Comparison of ENCODE assay signal across 21 cellular contexts in genomic region chr17:57017625-57018024, GRCh38. TPM values are rescaled to one million over a fixed set of nuclear protein-coding genes. Genes with fewer than 3 reads are reported as not detected.
DNase-seq lines count a peak whose midpoint lies in the region; ATAC-seq and TF ChIP-seq lines count a peak whose summit lies in the region.
"Had no signal": no experiment of that assay in that cellular context is flagged by ENCODE, and none has a peak within 500 bp of the region (broad histone marks: within the 10 kb centered on the region; RNA-seq: fewer than 3 reads in every experiment).

No MANE protein-coding gene starts in this region.

- H3K27ac Mint-ChIP-seq in H9 (peak overlapping the region; percentile 89 to 92 (median 92); a peak in 6 of 7 replicates), endodermal cell (peak overlapping the region; percentile 68)
- no peak overlapping the region for H3K27ac Mint-ChIP-seq in activated CD8-positive, alpha-beta memory T cell treated with anti-CD3 and anti-CD28 coated beads, Interleukin-2, amount 10 ng/mL, durations not matched to agents 7 days and 5 days
- H3K27ac Mint-ChIP-seq in activated CD4-positive, alpha-beta T cell treated with anti-CD3 and anti-CD28 coated beads, Interleukin-2, amount 10 ng/mL, durations not matched to agents 24 days and 14 days: no peak overlapping the region
- H3K27ac Mint-ChIP-seq: CD14-positive monocyte, HFFc6, IgD-negative memory B cell had no signal

- H2AK5ac ChIP-seq in H9 (ENCODE audit: insufficient read length, low read length): no peak overlapping the region

- ATAC-seq in PC-3: no peak
- ATAC-seq in activated CD8-positive, alpha-beta memory T cell treated with anti-CD3 and anti-CD28 coated beads, Interleukin-2, amount 10 ng/mL, durations not matched to agents 7 days and 5 days: no peak

- no peak overlapping the region for H3K14ac ChIP-seq in H9 (ENCODE audit: insufficient read depth, low read length)

- H3K9me3 ChIP-seq in H9 (ENCODE audit: control insufficient read depth, low read depth, low read length): no peaks in the 10 kb centered on the region
- no peaks in the 10 kb centered on the region for H3K9me3 ChIP-seq in PC-3 (ENCODE audit: low read length)
- peaks cover 14% of the 10 kb centered on the region for H3K9me3 ChIP-seq in endodermal cell (ENCODE audit: control insufficient read depth, low read length)
- H3K9me3 ChIP-seq in prostate gland: no peaks in the 10 kb centered on the region

- H3K18ac ChIP-seq in H9 (ENCODE audit: insufficient read length, low read depth, low read length): no peak overlapping the region

- H3K27me3 ChIP-seq in H9 (ENCODE audit: insufficient read depth, low read length) (no peaks in the 10 kb centered on the region), PC-3 (ENCODE audit: low read length) (no peaks in the 10 kb centered on the region), endodermal cell (ENCODE audit: control insufficient read depth, insufficient read depth, low read length, poor library complexity, severe bottlenecking) (no peaks in the 10 kb centered on the region), prostate gland (replicated peaks; ENCODE audit: insufficient read depth) (no peaks in the 10 kb centered on the region)

- H3K23me2 ChIP-seq in H9 (ENCODE audit: insufficient read length, low read depth, low read length, poor library complexity, severe bottlenecking): no peaks in the 10 kb centered on the region

- POLR2A ChIA-PET in PC-3 (lab: Charles Lee; ENCODE audit: unreplicated experiment): no interaction called here

- H3K4me1 ChIP-seq in H9 (ENCODE audit: insufficient read depth, low read length) (peaks cover 15% of the 10 kb centered on the region; the same call in 1 of the 2 replicates), PC-3 (ENCODE audit: insufficient read depth, low read length) (peaks cover 32% of the 10 kb centered on the region), endodermal cell (ENCODE audit: control insufficient read depth, insufficient read depth, low read length) (peaks cover 17% of the 10 kb centered on the region), prostate gland (replicated peaks) (peaks cover 4% of the 10 kb centered on the region)

- H2BK15ac ChIP-seq in H9 (ENCODE audit: low read depth, low read length): no peak overlapping the region

- H3K36me3 Mint-ChIP-seq in H9 (ENCODE audit: insufficient read depth in 1 of 3, low read depth in 3 of 3): peaks cover 0 to 4% (median 2%) of the 10 kb centered on the region in 3 experiments; a peak in 2 of 7 replicates
- H3K36me3 Mint-ChIP-seq in endodermal cell (ENCODE audit: low read depth): no peaks in the 10 kb centered on the region
- no peaks in the 10 kb centered on the region for H3K36me3 Mint-ChIP-seq in activated CD8-positive, alpha-beta memory T cell treated with anti-CD3 and anti-CD28 coated beads, Interleukin-2, amount 10 ng/mL, durations not matched to agents 7 days and 5 days
- H3K36me3 Mint-ChIP-seq in activated CD4-positive, alpha-beta T cell treated with anti-CD3 and anti-CD28 coated beads, Interleukin-2, amount 10 ng/mL, durations not matched to agents 24 days and 14 days (ENCODE audit: low read depth): no peaks in the 10 kb centered on the region
- H3K36me3 Mint-ChIP-seq: CD14-positive monocyte, IgD-negative memory B cell had no signal

- no peaks in the 10 kb centered on the region for H3K36me3 ChIP-seq in PC-3 (ENCODE audit: low read depth, low read length)
- H3K36me3 ChIP-seq in endodermal cell (ENCODE audit: control insufficient read depth, insufficient read depth, low read length): no peaks in the 10 kb centered on the region
- no peaks in the 10 kb centered on the region for H3K36me3 ChIP-seq in prostate gland

- H3K27me3 Mint-ChIP-seq in H9 (ENCODE audit: low read depth) (no peaks in the 10 kb centered on the region), endodermal cell (ENCODE audit: insufficient read depth) (peaks cover 3% of the 10 kb centered on the region)
- peaks cover 43% of the 10 kb centered on the region for H3K27me3 Mint-ChIP-seq in activated CD8-positive, alpha-beta memory T cell treated with anti-CD3 and anti-CD28 coated beads, Interleukin-2, amount 10 ng/mL, durations not matched to agents 7 days and 5 days
- H3K27me3 Mint-ChIP-seq in activated CD4-positive, alpha-beta T cell treated with anti-CD3 and anti-CD28 coated beads, Interleukin-2, amount 10 ng/mL, durations not matched to agents 24 days and 14 days: peaks cover 25% of the 10 kb centered on the region

- CTCF ChIA-PET in PC-3 (lab: Charles Lee): no interaction called here
- CTCF ChIA-PET in activated CD8-positive, alpha-beta memory T cell treated with anti-CD3 and anti-CD28 coated beads, Interleukin-2, amount 10 ng/mL, durations not matched to agents 7 days and 5 days (lab: Charles Lee): no interaction called here

- H2AFZ ChIP-seq in H9 (ENCODE audit: low read length) (no peak overlapping the region), PC-3 (ENCODE audit: low read length) (no peak overlapping the region)

- H3K4ac ChIP-seq in H9 (ENCODE audit: low read depth, low read length): no peak overlapping the region

- H2BK120ac ChIP-seq in H9 (ENCODE audit: low read depth, low read length, poor library complexity, severe bottlenecking): no peak overlapping the region

- BruUV-seq in PC-3 (replicated peaks; lab: Mats Ljungman, UMichigan): no TSS peak

- peaks cover 3 to 8% of the 10 kb centered on the region in 2 experiments; a peak in 4 of 5 replicates for H3K9me3 Mint-ChIP-seq in H9
- peaks cover 8% of the 10 kb centered on the region for H3K9me3 Mint-ChIP-seq in endodermal cell
- H3K9me3 Mint-ChIP-seq in activated CD8-positive, alpha-beta memory T cell treated with anti-CD3 and anti-CD28 coated beads, Interleukin-2, amount 10 ng/mL, durations not matched to agents 7 days and 5 days (ENCODE audit: low read depth): no peaks in the 10 kb centered on the region
- no peaks in the 10 kb centered on the region for H3K9me3 Mint-ChIP-seq in activated CD4-positive, alpha-beta T cell treated with anti-CD3 and anti-CD28 coated beads, Interleukin-2, amount 10 ng/mL, durations not matched to agents 24 days and 14 days
- H3K9me3 Mint-ChIP-seq: HFFc6, IgD-negative memory B cell had no signal

- H3K56ac ChIP-seq in H9 (ENCODE audit: insufficient read length, low read depth, low read length): no peak overlapping the region

- peaks cover 35 to 51% of the 10 kb centered on the region in 2 experiments for H3K4me1 Mint-ChIP-seq in H9
- peaks cover 39% of the 10 kb centered on the region for H3K4me1 Mint-ChIP-seq in endodermal cell
- no peaks in the 10 kb centered on the region for H3K4me1 Mint-ChIP-seq in activated CD8-positive, alpha-beta memory T cell treated with anti-CD3 and anti-CD28 coated beads, Interleukin-2, amount 10 ng/mL, durations not matched to agents 7 days and 5 days
- no peaks in the 10 kb centered on the region for H3K4me1 Mint-ChIP-seq in activated CD4-positive, alpha-beta T cell treated with anti-CD3 and anti-CD28 coated beads, Interleukin-2, amount 10 ng/mL, durations not matched to agents 24 days and 14 days
- H3K4me1 Mint-ChIP-seq: CD14-positive monocyte had no signal

- H3K4me2 ChIP-seq in H9 (ENCODE audit: insufficient read depth, insufficient read length, low read length) (no peak overlapping the region), PC-3 (ENCODE audit: low read length) (no peak overlapping the region)

- H3K79me2 ChIP-seq in H9 (ENCODE audit: insufficient read depth, low read length) (no peaks in the 10 kb centered on the region), PC-3 (ENCODE audit: low read length) (no peaks in the 10 kb centered on the region)

- H3K4me3 ChIP-seq in PC-3 (ENCODE audit: low read length): no peak overlapping the region
- H3K4me3 ChIP-seq in endodermal cell (ENCODE audit: low read length): no peak overlapping the region
- H3K4me3 ChIP-seq in prostate gland: no peak overlapping the region

- no peaks in the 10 kb centered on the region for H3K79me1 ChIP-seq in H9 (ENCODE audit: insufficient read depth, low read depth, low read length, poor library complexity, severe bottlenecking)

- no peak overlapping the region for H4K91ac ChIP-seq in H9 (ENCODE audit: insufficient read length, low read depth, low read length)

- H2BK5ac ChIP-seq in H9 (ENCODE audit: insufficient read length, low read length): no peak overlapping the region

- no peak overlapping the region for H2BK12ac ChIP-seq in H9 (ENCODE audit: insufficient read length, low read depth, low read length)

- H3K9ac ChIP-seq in H9 (ENCODE audit: extremely low read depth, insufficient read length, low read length): no peak overlapping the region
- no peak overlapping the region for H3K9ac ChIP-seq in PC-3 (ENCODE audit: low read length)
- no peak overlapping the region for H3K9ac ChIP-seq in endodermal cell (ENCODE audit: extremely low read depth, low read length, poor library complexity, severe bottlenecking)

- no peak overlapping the region for H3K27ac ChIP-seq in H9 (ENCODE audit: insufficient read length, low read depth, low read length)
- H3K27ac ChIP-seq in PC-3 (ENCODE audit: low read length): peak overlapping the region; percentile 55
- no peak overlapping the region for H3K27ac ChIP-seq in endodermal cell (ENCODE audit: low read depth, low read length)
- H3K27ac ChIP-seq in prostate gland: peak overlapping the region; percentile 61 to 78

- H4K5ac ChIP-seq in H9 (ENCODE audit: insufficient read length, low read depth, low read length): no peak overlapping the region

- DNase-seq in H9: no peak
- DNase-seq in PC-3: no peak
- DNase-seq in endodermal cell: peak; percentile 68
- DNase-seq in prostate gland (ENCODE audit: low spot score): no peak
- no peak for DNase-seq in activated CD8-positive, alpha-beta memory T cell treated with anti-CD3 and anti-CD28 coated beads, Interleukin-2, amount 10 ng/mL, durations not matched to agents 7 days and 5 days
- no peak for DNase-seq in NCI-H187 treated with DMSO at 0.1 percent for 48 hours (lab: John Stamatoyannopoulos, UW)
- DNase-seq in activated CD4-positive, alpha-beta T cell treated with anti-CD3 and anti-CD28 coated beads, Interleukin-2, amount 10 ng/mL, durations not matched to agents 24 days and 14 days: no peak
- DNase-seq: DMS79 treated with DMSO at 0.1 percent for 48 hours; HFFc6; Kasumi-1; MM.1S; NCI-H1092 treated with DMSO at 0.1 percent for 48 hours; NCI-H146; NCI-H2081; NCI-H2171 treated with DMSO at 0.1 percent for 48 hours; NCI-H446 treated with DMSO at 0.1 percent for 48 hours; NK-92 treated with Interleukin-12 subunit alpha and Interleukin-12 subunit beta, amount 100 ng/mL, for 24 hours; RPMI8226; SIG-M5 had no signal

- no peak for TF ChIP-seq POLR2A in prostate gland (IDR thresholded peaks at IDR 0.05)

- no peaks in the 10 kb centered on the region for H4K20me1 ChIP-seq in H9 (ENCODE audit: control insufficient read depth, insufficient read depth, insufficient read length)
- no peaks in the 10 kb centered on the region for H4K20me1 ChIP-seq in PC-3 (ENCODE audit: low read length)

- H3K23ac ChIP-seq in H9 (ENCODE audit: insufficient read length, low read depth, low read length): no peak overlapping the region

- H3F3A ChIP-seq in PC-3 (ENCODE audit: low read length, unreplicated experiment): no peaks in the 10 kb centered on the region

- intact Hi-C loops in PC-3 (cut with micrococcal nuclease) (loop anchor here (2.0 kb wide), 1 partner anchor 67 kb away; the partner anchor contains the start of gene AKAP1), prostate gland (cut with DNase I) (no loop called here)
- intact Hi-C loops in activated CD4-positive, alpha-beta T cell treated with anti-CD3 and anti-CD28 coated beads, Interleukin-2, amount 10 ng/mL, durations not matched to agents 24 days and 14 days (cut with micrococcal nuclease): no loop called here

- H3T11ph ChIP-seq in H9 (ENCODE audit: low read length): no peak overlapping the region

- H2BK20ac ChIP-seq in H9 (ENCODE audit: low read depth, low read length, poor library complexity, severe bottlenecking): no peak overlapping the region

- no CpG with 5 or more reads among the region's 4 CpGs for WGBS in H9 (ENCODE audit: extremely low coverage, insufficient read length, low lambda C conversion rate)
- 79 to 80% methylated on average over 3 to 4 of the region's 4 CpGs for WGBS in endodermal cell (ENCODE audit: insufficient coverage in 1 of 2, insufficient read length in 1 of 2), 2 experiments
- WGBS in prostate gland: 72% methylated on average over 4 of the region's 4 CpGs

- TF ChIP-seq CTCF in H9 (conservative IDR thresholded peaks at IDR 0.05) (no peak), PC-3 (conservative IDR thresholded peaks at IDR 0.05; ENCODE audit: low read depth, low read length) (no peak), endodermal cell (conservative IDR thresholded peaks at IDR 0.05) (no peak), prostate gland (IDR thresholded peaks at IDR 0.05) (no peak)

- H3K9me2 ChIP-seq in PC-3 (replicated peaks; ENCODE audit: low read length): no peaks in the 10 kb centered on the region

- H3K4me3 Mint-ChIP-seq in H9 (no peak overlapping the region), endodermal cell (no peak overlapping the region)
- no peak overlapping the region for H3K4me3 Mint-ChIP-seq in activated CD8-positive, alpha-beta memory T cell treated with anti-CD3 and anti-CD28 coated beads, Interleukin-2, amount 10 ng/mL, durations not matched to agents 7 days and 5 days
- no peak overlapping the region for H3K4me3 Mint-ChIP-seq in activated CD4-positive, alpha-beta T cell treated with anti-CD3 and anti-CD28 coated beads, Interleukin-2, amount 10 ng/mL, durations not matched to agents 24 days and 14 days
- H3K4me3 Mint-ChIP-seq: CD14-positive monocyte, HFFc6, IgD-negative memory B cell had no signal

- H4K8ac ChIP-seq in H9 (replicated peaks; ENCODE audit: insufficient read length, low read depth, low read length): no peak overlapping the region

RNA-seq across cellular contexts. Expression of gene SCPEP1, which starts 39.7 kb away (rescaled TPM):
- total RNA-seq in H9 (2021): 27.1 and 29.6 TPM in 2 replicates
- 56.0 and 73.3 TPM in 2 replicates for total RNA-seq in PC-3 (2014; rRNA removed)
- total RNA-seq in endodermal cell: 10 to 100 TPM; 28.5 to 30.8 TPM
- 38.0 TPM for polyA plus RNA-seq in endodermal cell (2013, experiment 1 of 2)
- 30.3 TPM for polyA plus RNA-seq in endodermal cell (2013, experiment 2 of 2)
- 100 to 1,000 TPM; 103 to 182 TPM for total RNA-seq in prostate gland
- total RNA-seq in activated CD8-positive, alpha-beta memory T cell treated with anti-CD3 and anti-CD28 coated beads, Interleukin-2, amount 10 ng/mL, durations not matched to agents 7 days and 5 days: 10 to 100 TPM; 21.0 to 47.6 TPM
- total RNA-seq in activated CD4-positive, alpha-beta T cell treated with anti-CD3 and anti-CD28 coated beads, Interleukin-2, amount 10 ng/mL, durations not matched to agents 24 days and 14 days: 7.2 and 8.3 TPM in 2 replicates

RNA-seq across cellular contexts. Expression of gene COIL, which starts 56.8 kb away (rescaled TPM):
- total RNA-seq in H9 (2021) (21.5 and 22.2 TPM in 2 replicates), PC-3 (2014; rRNA removed) (22.3 and 22.9 TPM in 2 replicates), endodermal cell (10 to 100 TPM; 18.2 to 19.2 TPM), prostate gland (10 to 100 TPM; 14.8 to 22.3 TPM)
- 23.8 TPM for polyA plus RNA-seq in endodermal cell (2013, experiment 1 of 2)
- 25.6 TPM for polyA plus RNA-seq in endodermal cell (2013, experiment 2 of 2)
- total RNA-seq in activated CD8-positive, alpha-beta memory T cell treated with anti-CD3 and anti-CD28 coated beads, Interleukin-2, amount 10 ng/mL, durations not matched to agents 7 days and 5 days: 10 to 100 TPM; 16.6 to 21.3 TPM
- 23.1 and 23.3 TPM in 2 replicates for total RNA-seq in activated CD4-positive, alpha-beta T cell treated with anti-CD3 and anti-CD28 coated beads, Interleukin-2, amount 10 ng/mL, durations not matched to agents 24 days and 14 days

Comparison
In these comparisons a context has a peak if more than half of its experiments do, and no peak if none do; other contexts are left out.
1. H3K27ac ChIP-seq: peak in PC-3 (single experiment) and prostate gland (2 of 2); none in H9 (single experiment) and endodermal cell (single experiment).
2. H3K27ac Mint-ChIP-seq: peak in H9 (3 of 3) and endodermal cell (single experiment); none in activated CD8-positive, alpha-beta memory T cell treated with anti-CD3 and anti-CD28 coated beads, Interleukin-2, amount 10 ng/mL, durations not matched to agents 7 days and 5 days (single experiment) and activated CD4-positive, alpha-beta T cell treated with anti-CD3 and anti-CD28 coated beads, Interleukin-2, amount 10 ng/mL, durations not matched to agents 24 days and 14 days (single experiment).